Comparison of ENCODE assay signal across 8 cellular contexts in genomic region chr1:54488065-54488750, GRCh38. TPM values are rescaled to one million over a fixed set of nuclear protein-coding genes. Genes with fewer than 3 reads are reported as not detected.
DNase-seq lines count a peak whose midpoint lies in the region; ATAC-seq and TF ChIP-seq lines count a peak whose summit lies in the region.

No MANE protein-coding gene starts in this region.

- H3K27me3 ChIP-seq in HUES64 (ENCODE audit: insufficient read depth, low read length) (peaks cover 20% of the 10 kb centered on the region), OCI-LY1 (ENCODE audit: insufficient read depth, low read length) (peaks cover 5% of the 10 kb centered on the region; the same call in 1 of the 2 replicates)

- peak; percentile 46 for ATAC-seq in GM19025 (IDR thresholded peaks at IDR 0.05; ENCODE audit: low read depth, unreplicated experiment)

- H3K4me3 ChIP-seq in HUES64 (ENCODE audit: low read length) (peak overlapping the region; percentile 63), OCI-LY1 (ENCODE audit: low read depth, low read length, poor library complexity, severe bottlenecking) (peak overlapping the region; percentile 59)

- under 1% methylated on average over 54 of the region's 62 CpGs for WGBS in HUES64

- TF ChIP-seq CTCF in OCI-LY1 (IDR thresholded peaks at IDR 0.05; ENCODE audit: low read length): no peak

- no peaks in the 10 kb centered on the region; the same call in 1 of the 2 replicates for H3F3A ChIP-seq in OCI-LY1 (ENCODE audit: insufficient read depth, low read length)

- no peaks in the 10 kb centered on the region for H3K9me2 ChIP-seq in OCI-LY1 (ENCODE audit: low read depth, low read length)

- H2AFZ ChIP-seq in OCI-LY1 (ENCODE audit: low read length): no peak overlapping the region

- H3K9ac ChIP-seq in HUES64 (ENCODE audit: low read depth, low read length): peak overlapping the region; percentile 94
- peak overlapping the region; percentile 44; the same call in 1 of the 2 replicates for H3K9ac ChIP-seq in OCI-LY1 (ENCODE audit: low read length)

- peak overlapping the region; percentile 98 for H3K27ac ChIP-seq in HUES64 (ENCODE audit: low read depth, low read length)
- no peak overlapping the region for H3K27ac ChIP-seq in OCI-LY1 (ENCODE audit: low read depth, low read length, poor library complexity, severe bottlenecking)
- H3K27ac ChIP-seq in epithelial cell of prostate: peak overlapping the region; percentile 29

- H3K79me2 ChIP-seq in OCI-LY1 (ENCODE audit: insufficient read depth, low read length): no peaks in the 10 kb centered on the region

- H4K20me1 ChIP-seq in OCI-LY1 (ENCODE audit: insufficient read depth, low read length): no peaks in the 10 kb centered on the region

- H3K4me2 ChIP-seq in OCI-LY1 (ENCODE audit: low read length): peak overlapping the region; percentile 64

- H3K9me3 ChIP-seq in HUES64 (ENCODE audit: insufficient read depth, low read depth, low read length) (no peaks in the 10 kb centered on the region), OCI-LY1 (ENCODE audit: low read length) (no peaks in the 10 kb centered on the region)

- H3K36me3 ChIP-seq in HUES64 (ENCODE audit: insufficient read depth, low read length) (no peaks in the 10 kb centered on the region), OCI-LY1 (ENCODE audit: insufficient read depth, low read length) (no peaks in the 10 kb centered on the region)

- peaks cover 32% of the 10 kb centered on the region for H3K4me1 ChIP-seq in HUES64 (ENCODE audit: insufficient read depth, low read length)
- H3K4me1 ChIP-seq in OCI-LY1 (ENCODE audit: insufficient read depth, low read length, severe bottlenecking): peaks cover 23% of the 10 kb centered on the region

- peak; percentile 96 for DNase-seq in AG08395 (ENCODE audit: low spot score)
- DNase-seq in activated T-cell treated with anti-CD3 and anti-CD28 coated beads for 48 hours (ENCODE audit: low read depth): peak; percentile 77
- no peak for DNase-seq in epithelial cell of prostate (ENCODE audit: low read depth, low spot score)
- DNase-seq in mucosa of gallbladder (ENCODE audit: low spot score): peak; percentile 93
- DNase-seq in stimulated activated CD8-positive, alpha-beta memory T cell treated with anti-CD3 and anti-CD28 coated beads, Interleukin-2, amount 100 ng/mL, for 48 hours (ENCODE audit: low read depth in 2 of 2): peak; percentile 64 to 72

RNA-seq across cellular contexts. Expression of gene ACOT11, which starts 59.8 kb away (rescaled TPM):
- polyA plus RNA-seq in HUES64 (2013, experiment 1 of 2): 2.0 TPM
- 3.0 TPM for polyA plus RNA-seq in HUES64 (2013, experiment 2 of 2)
- 38.1 TPM for total RNA-seq in mucosa of gallbladder
